In the genomic region with DNA sequence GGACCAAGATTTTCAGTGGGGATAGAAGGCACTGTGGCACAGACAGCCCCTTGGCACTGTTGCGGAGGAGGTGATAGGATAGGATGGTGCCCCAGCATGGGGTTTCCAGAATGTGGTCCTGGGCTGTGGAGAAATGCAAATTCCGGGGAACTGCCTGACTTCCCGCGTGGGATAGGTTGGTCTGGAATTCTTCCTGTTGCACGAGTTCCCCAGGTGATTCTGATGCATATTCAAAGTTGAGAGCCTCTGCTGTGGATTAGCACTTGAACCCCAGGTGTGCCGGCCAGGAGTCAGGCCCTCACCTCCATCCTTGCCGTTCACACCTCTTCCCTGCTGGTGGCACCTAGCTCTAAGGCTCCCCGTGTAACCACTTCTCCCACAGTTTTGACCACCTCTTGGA, we compare ENCODE assay signal across 19 cellular contexts. TPM values are rescaled to one million over a fixed set of nuclear protein-coding genes. Genes with fewer than 3 reads are reported as not detected.
DNase-seq lines count a peak whose midpoint lies in the region; ATAC-seq and TF ChIP-seq lines count a peak whose summit lies in the region.
"Had no signal": no experiment of that assay in that cellular context is flagged by ENCODE, and none has a peak within 500 bp of the region (broad histone marks: within the 10 kb centered on the region; RNA-seq: fewer than 3 reads in every experiment).

No MANE protein-coding gene starts in this region.

- H3K4me1 Mint-ChIP-seq in GM23338 = peaks cover 73% of the 10 kb centered on the region
- H3K4me1 Mint-ChIP-seq in naive thymus-derived CD4-positive, alpha-beta T cell = peaks cover 70 to 100% (median 89%) of the 10 kb centered on the region in 7 donors

- peaks cover 62% of the 10 kb centered on the region for H3K4me1 ChIP-seq in GM23338 (ENCODE audit: insufficient read depth)
- peaks cover 83 to 95% of the 10 kb centered on the region in 2 donors for H3K4me1 ChIP-seq in naive thymus-derived CD4-positive, alpha-beta T cell (ENCODE audit: control insufficient read depth in 2 of 2, insufficient read depth in 2 of 2, low read length in 2 of 2)

- H3K27me3 ChIP-seq in GM23338 (ENCODE audit: insufficient read depth) = no peaks in the 10 kb centered on the region
- H3K27me3 ChIP-seq in naive thymus-derived CD4-positive, alpha-beta T cell (ENCODE audit: control insufficient read depth in 2 of 2, insufficient read depth in 2 of 2, low read length in 2 of 2) = no peaks in the 10 kb centered on the region
- H3K27me3 ChIP-seq: hepatocyte had no signal

- H3K79me2 ChIP-seq in GM23338 (replicated peaks; ENCODE audit: insufficient read depth) = peaks cover 97% of the 10 kb centered on the region

- TF ChIP-seq CTCF in GM23338 (conservative IDR thresholded peaks at IDR 0.05; ENCODE audit: low read depth in 2 of 2) = no peak

- H3K4me2 ChIP-seq in GM23338 = 0 out of 2 replicates have a peak overlapping the region, but pooled peaks have one; percentile 35
- H3K4me2 ChIP-seq: hepatocyte had no signal

- intact Hi-C loops in naive thymus-derived CD4-positive, alpha-beta T cell (cut with micrococcal nuclease) = no loop called here

- no peak for ATAC-seq in GM23338
- ATAC-seq in activated naive CD4-positive, alpha-beta T cell treated with anti-CD3 and anti-CD28 coated beads, Interleukin-2, amount 50 U/mL, for 72 hours = no peak
- no peak for ATAC-seq in naive thymus-derived CD4-positive, alpha-beta T cell
- ATAC-seq in GM19351 (IDR thresholded peaks at IDR 0.05; ENCODE audit: unreplicated experiment) = no peak
- ATAC-seq: Right ventricle myocardium inferior had no signal

- H3K4me3 Mint-ChIP-seq in GM23338 = no peak overlapping the region
- peak overlapping the region; percentile 6 to 65 (median 53) for H3K4me3 Mint-ChIP-seq in naive thymus-derived CD4-positive, alpha-beta T cell
- H3K4me3 Mint-ChIP-seq: CD14-positive monocyte, nephron progenitor cell had no signal

- POLR2A ChIA-PET in naive thymus-derived CD4-positive, alpha-beta T cell (lab: Charles Lee) = interaction anchor here (0.7 to 0.8 kb wide), 4 partner anchors 10 to 33 kb away, joined by 3 to 6 read pairs (median 4); no protein-coding TSS in a partner anchor

- CTCF ChIA-PET in naive thymus-derived CD4-positive, alpha-beta T cell (lab: Charles Lee) = no interaction called here

- H3K27ac Mint-ChIP-seq in GM23338 = peak overlapping the region; percentile 1; the same call in 1 of the 2 replicates
- peak overlapping the region; percentile 96 to 99 for H3K27ac Mint-ChIP-seq in activated naive CD4-positive, alpha-beta T cell treated with anti-CD3 and anti-CD28 coated beads, Interleukin-2, amount 50 U/mL, for 72 hours
- H3K27ac Mint-ChIP-seq in naive thymus-derived CD4-positive, alpha-beta T cell = peak overlapping the region; percentile 69 to 93 (median 92)

- DNase-seq in activated CD4-positive, alpha-beta T cell treated with anti-CD3 and anti-CD28 coated beads for 48 hours = peak; percentile 1
- DNase-seq in activated CD4-positive, alpha-beta T cell treated with anti-CD3 and anti-CD28 coated beads, Interleukin-2, amount 50 U/mL, for 4 hours = no peak
- DNase-seq in GM23338 (ENCODE audit: low spot score) = peak; percentile 51
- no peak for DNase-seq in activated naive CD4-positive, alpha-beta T cell treated with anti-CD3 and anti-CD28 coated beads, Interleukin-2, amount 50 U/mL, for 72 hours (ENCODE audit: low spot score in 2 of 2)
- no peak for DNase-seq in naive thymus-derived CD4-positive, alpha-beta T cell
- no peak for DNase-seq in amniotic stem cell (lab: John Stamatoyannopoulos, UW)
- DNase-seq in caudate nucleus (lab: John Stamatoyannopoulos, UW) = no peak
- DNase-seq: DMS79; kidney; mammary epithelial cell; NCI-H524 treated with DMSO at 0.1 percent for 48 hours; nephron progenitor cell; stimulated activated CD4-positive, alpha-beta T cell treated with anti-CD3 and anti-CD28 coated beads, Interleukin-2, amount 100 ng/mL, for 48 hours; WERI-Rb-1 had no signal

- no peak overlapping the region for H2AFZ ChIP-seq in GM23338
- H2AFZ ChIP-seq: hepatocyte had no signal

- H3K9me2 ChIP-seq in GM23338 (ENCODE audit: insufficient read depth) = peaks cover 4% of the 10 kb centered on the region; the same call in 1 of the 2 replicates

- H3K9me3 Mint-ChIP-seq in GM23338 = no peaks in the 10 kb centered on the region; the same call in 2 of the 3 replicates
- H3K9me3 Mint-ChIP-seq in activated naive CD4-positive, alpha-beta T cell treated with anti-CD3 and anti-CD28 coated beads, Interleukin-2, amount 50 U/mL, for 72 hours = no peaks in the 10 kb centered on the region
- H3K9me3 Mint-ChIP-seq in naive thymus-derived CD4-positive, alpha-beta T cell = no peaks in the 10 kb centered on the region
- H3K9me3 Mint-ChIP-seq: nephron progenitor cell had no signal

- H3K36me3 ChIP-seq in GM23338 (ENCODE audit: insufficient read depth) = no peaks in the 10 kb centered on the region
- H3K36me3 ChIP-seq in naive thymus-derived CD4-positive, alpha-beta T cell (ENCODE audit: control insufficient read depth in 2 of 3, insufficient read depth in 3 of 3, low read length in 3 of 3) = no peaks in the 10 kb centered on the region
- H3K36me3 ChIP-seq: thoracic aorta, WERI-Rb-1 had no signal

- H3K27ac ChIP-seq in GM23338 (ENCODE audit: low read depth) (peak overlapping the region; percentile 72; the same call in 1 of the 2 replicates), caudate nucleus (ENCODE audit: low read depth, low read length) (no peak overlapping the region)
- peak overlapping the region; percentile 55 for H3K27ac ChIP-seq in naive thymus-derived CD4-positive, alpha-beta T cell (ENCODE audit: low read depth, low read length)
- H3K27ac ChIP-seq: hepatocyte, thoracic aorta, WERI-Rb-1 had no signal

- H3K4me3 ChIP-seq in GM23338 = no peak overlapping the region
- H3K4me3 ChIP-seq in naive thymus-derived CD4-positive, alpha-beta T cell (ENCODE audit: low read length) = no peak overlapping the region
- H3K4me3 ChIP-seq: hepatocyte, thoracic aorta had no signal

- peaks cover 39% of the 10 kb centered on the region for H4K20me1 ChIP-seq in GM23338 (replicated peaks; ENCODE audit: insufficient read depth)

- peaks cover 4% of the 10 kb centered on the region for H3K27me3 Mint-ChIP-seq in GM23338 (ENCODE audit: insufficient read depth, low read depth, poor library complexity)
- H3K27me3 Mint-ChIP-seq in naive thymus-derived CD4-positive, alpha-beta T cell = no peaks in the 10 kb centered on the region

- H3K36me3 Mint-ChIP-seq in GM23338 (ENCODE audit: low read depth) = no peaks in the 10 kb centered on the region; the same call in 2 of the 3 replicates
- peaks cover 11 to 41% of the 10 kb centered on the region in 2 donors for H3K36me3 Mint-ChIP-seq in activated naive CD4-positive, alpha-beta T cell treated with anti-CD3 and anti-CD28 coated beads, Interleukin-2, amount 50 U/mL, for 72 hours
- peaks cover 0 to 23% (median 19%) of the 10 kb centered on the region in 5 donors for H3K36me3 Mint-ChIP-seq in naive thymus-derived CD4-positive, alpha-beta T cell

- H3K9me3 ChIP-seq in naive thymus-derived CD4-positive, alpha-beta T cell (ENCODE audit: control insufficient read depth in 2 of 3, low read length in 3 of 3) = no peaks in the 10 kb centered on the region
- H3K9me3 ChIP-seq: thoracic aorta had no signal

- H3F3A ChIP-seq in GM23338 (replicated peaks; ENCODE audit: low read depth) = no peaks in the 10 kb centered on the region

TF ChIP-seq in GM23338, 12 proteins besides CTCF, POLR2A, EP300 and RAD21 (continues in another document):
- TF ChIP-seq POLR2AphosphoS5 (IDR thresholded peaks at IDR 0.05; ENCODE audit: low read depth) (no peak), EZH2 (IDR thresholded peaks at IDR 0.05; ENCODE audit: low read depth, unreplicated experiment) (no peak)

RNA-seq across cellular contexts. Expression of a gene that starts 15.5 kb away (rescaled TPM):
- 59.9 and 62.4 TPM in 2 replicates for total RNA-seq in GM23338 (2014; rRNA removed; shearing (Covaris generic))
- polyA plus RNA-seq in GM23338 (2016; fragmentation: Nextera tagmentation; extraction: Ambion mirVana) = 26.9 and 28.4 TPM in 2 replicates
- total RNA-seq in activated naive CD4-positive, alpha-beta T cell treated with anti-CD3 and anti-CD28 coated beads, Interleukin-2, amount 50 U/mL, for 72 hours = 10 to 100 TPM; 89.3 to 98.5 TPM
- 100 to 1,000 TPM in 4 of 5 experiments, 10 to 100 TPM in 1; 75.3 to 134 (median 109) TPM for total RNA-seq in naive thymus-derived CD4-positive, alpha-beta T cell
- polyA plus RNA-seq in naive thymus-derived CD4-positive, alpha-beta T cell = 10 to 100 TPM; 30.8 to 73.0 TPM

Comparison
In these comparisons a context has a peak if more than half of its experiments do, and no peak if none do; other contexts are left out.
1. DNase-seq: peak in activated CD4-positive, alpha-beta T cell treated with anti-CD3 and anti-CD28 coated beads for 48 hours (single experiment) and GM23338 (single experiment); none in activated CD4-positive, alpha-beta T cell treated with anti-CD3 and anti-CD28 coated beads, Interleukin-2, amount 50 U/mL, for 4 hours (0 of 2), activated naive CD4-positive, alpha-beta T cell treated with anti-CD3 and anti-CD28 coated beads, Interleukin-2, amount 50 U/mL, for 72 hours (0 of 2), naive thymus-derived CD4-positive, alpha-beta T cell (0 of 9), amniotic stem cell (single experiment) and caudate nucleus (0 of 61).
2. H3K27ac Mint-ChIP-seq: peak in every context shown above with its lines; median percentile 98 in activated naive CD4-positive, alpha-beta T cell treated with anti-CD3 and anti-CD28 coated beads, Interleukin-2, amount 50 U/mL, for 72 hours; 92 in naive thymus-derived CD4-positive, alpha-beta T cell; 1 in GM23338.